In the genomic region with DNA sequence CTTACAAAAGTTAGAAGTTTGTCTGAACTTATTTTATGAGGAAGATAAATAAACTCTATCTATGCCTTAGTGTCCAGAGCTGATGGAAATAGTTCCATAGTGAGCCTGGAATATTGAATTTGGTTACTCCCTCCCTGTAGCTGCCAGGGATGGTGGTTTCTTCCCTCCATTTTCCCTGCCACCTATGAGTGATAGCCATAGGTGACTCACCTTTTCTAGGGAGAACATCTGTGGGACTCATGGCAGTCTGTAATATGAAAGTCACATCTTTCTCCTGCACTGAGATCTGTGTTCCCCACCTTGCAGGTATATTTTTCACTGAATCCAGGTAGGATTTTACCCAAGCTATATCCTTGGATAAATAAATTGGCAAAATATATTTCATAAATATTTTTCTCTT, we compare ENCODE assay signal across 15 cellular contexts.
DNase-seq lines count a peak whose midpoint lies in the region; ATAC-seq and TF ChIP-seq lines count a peak whose summit lies in the region.
"Had no signal": no experiment of that assay in that cellular context is flagged by ENCODE, and none has a peak within 500 bp of the region (broad histone marks: within the 10 kb centered on the region; RNA-seq: fewer than 3 reads in every experiment).

No MANE protein-coding gene starts in this region.

- H4K20me1 ChIP-seq in smooth muscle cell (ENCODE audit: low read depth): no peaks in the 10 kb centered on the region

- H3K9ac ChIP-seq in smooth muscle cell (ENCODE audit: low read depth): no peak overlapping the region

- no peaks in the 10 kb centered on the region for H3K4me1 Mint-ChIP-seq in activated T-cell treated with anti-CD3 and anti-CD28 coated beads, Interleukin-2, amount 50 U/mL, for 4 hours (ENCODE audit: low read depth)
- H3K4me1 Mint-ChIP-seq: CD4-positive, CD25-positive, alpha-beta regulatory T cell; CD8-positive, alpha-beta memory T cell; GM23338 had no signal

- TF ChIP-seq CTCF in RWPE2 (IDR thresholded peaks at IDR 0.05; ENCODE audit: poor library complexity, severe bottlenecking) (no peak), foreskin keratinocyte (conservative IDR thresholded peaks at IDR 0.05) (no peak), smooth muscle cell (IDR thresholded peaks at IDR 0.05; ENCODE audit: borderline replicate concordance, insufficient read depth, poor library complexity, severe bottlenecking) (no peak)

- H3F3A ChIP-seq in smooth muscle cell (ENCODE audit: low read depth): no peaks in the 10 kb centered on the region

- H3K4me1 ChIP-seq in RWPE2 (ENCODE audit: insufficient read depth, poor library complexity, severe bottlenecking): no peaks in the 10 kb centered on the region
- H3K4me1 ChIP-seq in foreskin keratinocyte: no peaks in the 10 kb centered on the region
- no peaks in the 10 kb centered on the region for H3K4me1 ChIP-seq in smooth muscle cell (ENCODE audit: low read depth)
- H3K4me1 ChIP-seq: BE2C had no signal

- H3K36me3 ChIP-seq in RWPE2 (ENCODE audit: low read depth) (no peaks in the 10 kb centered on the region; the same call in 1 of the 2 replicates), smooth muscle cell (ENCODE audit: low read depth) (peaks cover 11% of the 10 kb centered on the region)
- H3K36me3 ChIP-seq: BE2C had no signal

- peak; percentile 51; the same call in 1 of the 3 replicates for ATAC-seq in RWPE2 (ENCODE audit: low read depth)
- peak; percentile 94 for ATAC-seq in foreskin keratinocyte
- ATAC-seq in activated T-cell treated with anti-CD3 and anti-CD28 coated beads, Interleukin-2, amount 50 U/mL, for 4 hours: no peak
- ATAC-seq: GM23338 had no signal

- H3K27me3 Mint-ChIP-seq in activated T-cell treated with anti-CD3 and anti-CD28 coated beads, Interleukin-2, amount 50 U/mL, for 4 hours (ENCODE audit: low read depth): peaks cover 10% of the 10 kb centered on the region

- H3K4me3 ChIP-seq in RWPE2 (ENCODE audit: severe bottlenecking): no peak overlapping the region
- no peak overlapping the region for H3K4me3 ChIP-seq in smooth muscle cell
- H3K4me3 ChIP-seq: GM23338 had no signal

- H3K4me3 Mint-ChIP-seq in activated T-cell treated with anti-CD3 and anti-CD28 coated beads, Interleukin-2, amount 50 U/mL, for 4 hours: no peak overlapping the region
- H3K4me3 Mint-ChIP-seq: CD4-positive, CD25-positive, alpha-beta regulatory T cell; CD8-positive, alpha-beta memory T cell; GM23338 had no signal

- H3K4me2 ChIP-seq in smooth muscle cell: no peak overlapping the region
- H3K4me2 ChIP-seq: GM23338 had no signal

- H2AFZ ChIP-seq in smooth muscle cell (ENCODE audit: low read depth): no peak overlapping the region
- H2AFZ ChIP-seq: GM23338 had no signal

- H3K9me3 ChIP-seq in RWPE2 (ENCODE audit: severe bottlenecking) (peaks cover 8% of the 10 kb centered on the region), smooth muscle cell (replicated peaks; ENCODE audit: low read depth) (peaks cover 3% of the 10 kb centered on the region)
- H3K9me3 ChIP-seq: BE2C had no signal

- DNase-seq in HT1080 (ENCODE audit: low read depth) (peak; percentile 25), RWPE2 (ENCODE audit: low spot score) (no peak), foreskin keratinocyte (no peak), smooth muscle cell (lab: John Stamatoyannopoulos, UW; ENCODE audit: unreplicated experiment) (no peak)
- no peak for DNase-seq in activated T-cell treated with anti-CD3 and anti-CD28 coated beads, Interleukin-2, amount 50 U/mL, for 4 hours
- DNase-seq in stimulated activated CD4-positive, alpha-beta T cell treated with anti-CD3 and anti-CD28 coated beads, Interleukin-12 subunit alpha, Interleukin-12 subunit beta, amount 100 ng/mL, for 4 hours: no peak
- DNase-seq: ACHN; BE2C; C1 segment of cervical spinal cord; CD4-positive, CD25-positive, alpha-beta regulatory T cell; CD8-positive, alpha-beta memory T cell; COR-L47; GDM1; HCEC 1CT had no signal

- no peaks in the 10 kb centered on the region for H3K36me3 Mint-ChIP-seq in activated T-cell treated with anti-CD3 and anti-CD28 coated beads, Interleukin-2, amount 50 U/mL, for 4 hours (ENCODE audit: insufficient read depth)
- H3K36me3 Mint-ChIP-seq: CD4-positive, CD25-positive, alpha-beta regulatory T cell had no signal

- H3K27me3 ChIP-seq in RWPE2 (ENCODE audit: insufficient read depth, poor library complexity, severe bottlenecking) (no peaks in the 10 kb centered on the region), foreskin keratinocyte (no peaks in the 10 kb centered on the region), smooth muscle cell (ENCODE audit: low read depth) (no peaks in the 10 kb centered on the region)
- H3K27me3 ChIP-seq: BE2C had no signal

- H3K27ac ChIP-seq in RWPE2 (ENCODE audit: poor library complexity, severe bottlenecking): no peak overlapping the region
- H3K27ac ChIP-seq in foreskin keratinocyte: no peak overlapping the region
- H3K27ac ChIP-seq in smooth muscle cell (ENCODE audit: low read depth): no peak overlapping the region

- H3K9me3 Mint-ChIP-seq in activated T-cell treated with anti-CD3 and anti-CD28 coated beads, Interleukin-2, amount 50 U/mL, for 4 hours: peaks cover 3% of the 10 kb centered on the region

- H3K79me2 ChIP-seq in smooth muscle cell (ENCODE audit: low read depth): no peaks in the 10 kb centered on the region

Comparison
In these comparisons a context has a peak if more than half of its experiments do, and no peak if none do; other contexts are left out.
1. ATAC-seq: peak in RWPE2 (single experiment) and foreskin keratinocyte (single experiment); none in activated T-cell treated with anti-CD3 and anti-CD28 coated beads, Interleukin-2, amount 50 U/mL, for 4 hours (0 of 2).